Comparison of ENCODE assay signal across 1 cellular context in genomic region chr17:82234211-82235055, GRCh38.
TF ChIP-seq lines count a peak whose summit lies in the region.

No MANE protein-coding gene starts in this region.

TF ChIP-seq in HEK293, 187 proteins besides CTCF, POLR2A, EP300 and RAD21 (continued from another document and continues in another):
- TF ChIP-seq REST (tag by site-specific recombination; IDR thresholded peaks at IDR 0.05) (no peak), ZNF624 (tag by site-specific recombination; IDR thresholded peaks at IDR 0.05) (no peak), ZNF660 (tag by site-specific recombination; IDR thresholded peaks at IDR 0.05) (no peak), GLIS1 (tag by site-specific recombination; IDR thresholded peaks at IDR 0.05) (peak; percentile 100), PRDM10 (tag by site-specific recombination; IDR thresholded peaks at IDR 0.05) (peak; percentile 67), ZNF514 (tag by site-specific recombination; IDR thresholded peaks at IDR 0.05) (no peak), BCL6B (tag by site-specific recombination; IDR thresholded peaks at IDR 0.05) (no peak), ZNF664 (tag by site-specific recombination; IDR thresholded peaks at IDR 0.05) (no peak), BCL11A (tag by site-specific recombination; IDR thresholded peaks at IDR 0.05; ENCODE audit: low read depth) (peak; percentile 41; the same call in 1 of the 2 replicates), ZNF776 (tag by site-specific recombination; IDR thresholded peaks at IDR 0.05; ENCODE audit: borderline replicate concordance) (no peak), ZNF626 (tag by site-specific recombination; IDR thresholded peaks at IDR 0.05) (no peak), ZNF18 (tag by site-specific recombination; IDR thresholded peaks at IDR 0.05) (no peak), ELK4 (IDR thresholded peaks at IDR 0.05; ENCODE audit: borderline replicate concordance, low read depth, low read length) (no peak), ZNF324 (tag by site-specific recombination; IDR thresholded peaks at IDR 0.05) (no peak), ZNF548 (tag by site-specific recombination; IDR thresholded peaks at IDR 0.05) (no peak), ZNF423 (tag by site-specific recombination; IDR thresholded peaks at IDR 0.05) (peak; percentile 77), ZNF701 (tag by site-specific recombination; IDR thresholded peaks at IDR 0.05) (no peak), ZNF239 (tag by site-specific recombination; IDR thresholded peaks at IDR 0.05) (no peak), MEIS1 (CRISPR knock-in tag; IDR thresholded peaks at IDR 0.05; ENCODE audit: borderline replicate concordance) (no peak), ZIC2 (tag by site-specific recombination; IDR thresholded peaks at IDR 0.05) (peak; percentile 98), ZBTB44 (tag by site-specific recombination; IDR thresholded peaks at IDR 0.05) (no peak), KLF1 (tag by site-specific recombination; IDR thresholded peaks at IDR 0.05) (peak; percentile 45), ZNF76 (tag by site-specific recombination; IDR thresholded peaks at IDR 0.05; ENCODE audit: borderline replicate concordance, low read depth) (no peak), ZNF670 (tag by site-specific recombination; IDR thresholded peaks at IDR 0.05; ENCODE audit: low read depth) (no peak), ZNF121 (tag by site-specific recombination; IDR thresholded peaks at IDR 0.05) (no peak), ZNF692 (tag by site-specific recombination; IDR thresholded peaks at IDR 0.05) (no peak), ZBTB49 (tag by site-specific recombination; IDR thresholded peaks at IDR 0.05; ENCODE audit: low read depth) (no peak), ZEB2 (tag by site-specific recombination; IDR thresholded peaks at IDR 0.05) (no peak), ZNF146 (tag by site-specific recombination; IDR thresholded peaks at IDR 0.05) (no peak), TCF7L2 (IDR thresholded peaks at IDR 0.05; ENCODE audit: borderline replicate concordance, low read depth, low read length) (no peak)
- TF ChIP-seq, protein P1, sequence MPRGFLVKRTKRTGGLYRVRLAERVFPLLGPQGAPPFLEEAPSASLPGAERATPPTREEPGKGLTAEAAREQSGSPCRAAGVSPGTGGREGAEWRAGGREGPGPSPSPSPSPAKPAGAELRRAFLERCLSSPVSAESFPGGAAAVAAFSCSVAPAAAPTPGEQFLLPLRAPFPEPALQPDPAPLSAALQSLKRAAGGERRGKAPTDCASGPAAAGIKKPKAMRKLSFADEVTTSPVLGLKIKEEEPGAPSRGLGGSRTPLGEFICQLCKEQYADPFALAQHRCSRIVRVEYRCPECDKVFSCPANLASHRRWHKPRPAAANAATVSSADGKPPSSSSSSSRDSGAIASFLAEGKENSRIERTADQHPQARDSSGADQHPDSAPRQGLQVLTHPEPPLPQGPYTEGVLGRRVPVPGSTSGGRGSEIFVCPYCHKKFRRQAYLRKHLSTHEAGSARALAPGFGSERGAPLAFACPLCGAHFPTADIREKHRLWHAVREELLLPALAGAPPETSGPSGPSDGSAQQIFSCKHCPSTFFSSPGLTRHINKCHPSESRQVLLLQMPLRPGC (tag by site-specific recombination; IDR thresholded peaks at IDR 0.05): no peak
- TF ChIP-seq, protein P2, sequence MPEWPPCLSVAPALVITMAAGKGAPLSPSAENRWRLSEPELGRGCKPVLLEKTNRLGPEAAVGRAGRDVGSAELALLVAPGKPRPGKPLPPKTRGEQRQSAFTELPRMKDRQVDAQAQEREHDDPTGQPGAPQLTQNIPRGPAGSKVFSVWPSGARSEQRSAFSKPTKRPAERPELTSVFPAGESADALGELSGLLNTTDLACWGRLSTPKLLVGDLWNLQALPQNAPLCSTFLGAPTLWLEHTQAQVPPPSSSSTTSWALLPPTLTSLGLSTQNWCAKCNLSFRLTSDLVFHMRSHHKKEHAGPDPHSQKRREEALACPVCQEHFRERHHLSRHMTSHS (tag by site-specific recombination; IDR thresholded peaks at IDR 0.05): no peak
- TF ChIP-seq, protein P3, sequence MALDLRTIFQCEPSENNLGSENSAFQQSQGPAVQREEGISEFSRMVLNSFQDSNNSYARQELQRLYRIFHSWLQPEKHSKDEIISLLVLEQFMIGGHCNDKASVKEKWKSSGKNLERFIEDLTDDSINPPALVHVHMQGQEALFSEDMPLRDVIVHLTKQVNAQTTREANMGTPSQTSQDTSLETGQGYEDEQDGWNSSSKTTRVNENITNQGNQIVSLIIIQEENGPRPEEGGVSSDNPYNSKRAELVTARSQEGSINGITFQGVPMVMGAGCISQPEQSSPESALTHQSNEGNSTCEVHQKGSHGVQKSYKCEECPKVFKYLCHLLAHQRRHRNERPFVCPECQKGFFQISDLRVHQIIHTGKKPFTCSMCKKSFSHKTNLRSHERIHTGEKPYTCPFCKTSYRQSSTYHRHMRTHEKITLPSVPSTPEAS (tag by site-specific recombination; IDR thresholded peaks at IDR 0.05): no peak
